In genomic region chr4:127509155-127509554, GRCh38 we compare ENCODE assay signal across 22 cellular contexts.
DNase-seq lines count a peak whose midpoint lies in the region; ATAC-seq, FAIRE-seq and TF ChIP-seq lines count a peak whose summit lies in the region.
"Had no signal": no experiment of that assay in that cellular context is flagged by ENCODE, and none has a peak within 500 bp of the region (broad histone marks: within the 10 kb centered on the region; RNA-seq: fewer than 3 reads in every experiment).

No MANE protein-coding gene starts in this region.

- no peak overlapping the region for H3K23ac ChIP-seq in mesenchymal stem cell (ENCODE audit: low read length in 2 of 2)

- in situ Hi-C loops in GM23248 (cut with MboI), result no loop called here

- no peak overlapping the region for H2BK120ac ChIP-seq in mesenchymal stem cell (ENCODE audit: low read depth, low read length)

- H3K4me3 ChIP-seq in GM23248, result no peak overlapping the region
- no peak overlapping the region for H3K4me3 ChIP-seq in astrocyte (ENCODE audit: insufficient read depth, low read depth, low read length)
- no peak overlapping the region for H3K4me3 ChIP-seq in fibroblast of lung (replicated peaks in 1 of 4; ENCODE audit: control extremely low read depth in 1 of 4, insufficient read depth in 1 of 4, low read depth in 3 of 4, low read length in 4 of 4)
- H3K4me3 ChIP-seq in mesenchymal stem cell (ENCODE audit: insufficient read depth in 1 of 2, low read depth in 1 of 2, low read length in 2 of 2), result no peak overlapping the region
- H3K4me3 ChIP-seq in psoas muscle, result no peak overlapping the region

- H3K79me2 ChIP-seq in GM23248 (ENCODE audit: insufficient read depth) (no peaks in the 10 kb centered on the region), astrocyte (ENCODE audit: insufficient read depth, low read length) (no peaks in the 10 kb centered on the region), fibroblast of lung (ENCODE audit: control insufficient read depth, insufficient read depth, low read length) (no peaks in the 10 kb centered on the region)

- H3K4me1 ChIP-seq in GM23248 (ENCODE audit: insufficient read depth) (peaks cover 6% of the 10 kb centered on the region; the same call in 1 of the 2 replicates), astrocyte (ENCODE audit: insufficient read depth, low read length) (peaks cover 8% of the 10 kb centered on the region), fibroblast of lung (ENCODE audit: control insufficient read depth, extremely low read depth, insufficient read depth, low read length) (peaks cover 4% of the 10 kb centered on the region), mesenchymal stem cell (ENCODE audit: control insufficient read depth, insufficient read depth, low read depth, low read length) (no peaks in the 10 kb centered on the region), psoas muscle (no peaks in the 10 kb centered on the region)

- H3K27ac Mint-ChIP-seq in astrocyte (ENCODE audit: unreplicated experiment), result no peak overlapping the region
- H3K27ac Mint-ChIP-seq in activated naive CD4-positive, alpha-beta T cell treated with anti-CD3 and anti-CD28 coated beads, Interleukin-2, amount 10 ng/mL, durations not matched to agents 7 days and 5 days, result no peak overlapping the region
- H3K27ac Mint-ChIP-seq: B cell; CD4-positive, CD25-positive, alpha-beta regulatory T cell had no signal

- no peak overlapping the region for H3K27ac ChIP-seq in GM23248
- no peak overlapping the region for H3K27ac ChIP-seq in astrocyte (ENCODE audit: low read depth, low read length)
- H3K27ac ChIP-seq in fibroblast of lung (ENCODE audit: insufficient read depth, low read length), result no peak overlapping the region
- no peak overlapping the region for H3K27ac ChIP-seq in mesenchymal stem cell (ENCODE audit: low read length, poor library complexity, severe bottlenecking)
- no peak overlapping the region for H3K27ac ChIP-seq in psoas muscle

- H3K4me2 ChIP-seq in GM23248 (ENCODE audit: unreplicated experiment) (no peak overlapping the region), astrocyte (ENCODE audit: low read length) (no peak overlapping the region), fibroblast of lung (ENCODE audit: extremely low read depth, insufficient read depth, low read length) (no peak overlapping the region), mesenchymal stem cell (ENCODE audit: low read length, poor library complexity, severe bottlenecking) (no peak overlapping the region)

- H3K9ac ChIP-seq in GM23248 (no peak overlapping the region), astrocyte (ENCODE audit: low read length) (no peak overlapping the region), fibroblast of lung (ENCODE audit: insufficient read depth, low read length) (no peak overlapping the region), mesenchymal stem cell (ENCODE audit: low read length) (peak overlapping the region; percentile 20)

- H3K27me3 ChIP-seq in GM23248 (replicated peaks; ENCODE audit: insufficient read depth) (no peaks in the 10 kb centered on the region), astrocyte (ENCODE audit: insufficient read depth, low read length) (no peaks in the 10 kb centered on the region), fibroblast of lung (ENCODE audit: control insufficient read depth, insufficient read depth, low read length) (no peaks in the 10 kb centered on the region), mesenchymal stem cell (ENCODE audit: control insufficient read depth in 1 of 2, insufficient read depth in 1 of 2, low read length in 2 of 2) (no peaks in the 10 kb centered on the region), psoas muscle (ENCODE audit: insufficient read depth in 3 of 3, low read length in 2 of 3) (no peaks in the 10 kb centered on the region)

- no peak overlapping the region for H3K14ac ChIP-seq in mesenchymal stem cell (ENCODE audit: low read length in 2 of 2)

- H3K36me3 ChIP-seq in GM23248 (ENCODE audit: low read depth) (no peaks in the 10 kb centered on the region), astrocyte (ENCODE audit: insufficient read depth, low read length) (no peaks in the 10 kb centered on the region), fibroblast of lung (ENCODE audit: control insufficient read depth, insufficient read depth, low read length) (no peaks in the 10 kb centered on the region), mesenchymal stem cell (ENCODE audit: control insufficient read depth in 1 of 2, insufficient read depth in 2 of 2, low read depth in 1 of 2, low read length in 2 of 2) (no peaks in the 10 kb centered on the region), psoas muscle (ENCODE audit: insufficient read depth in 1 of 2, low read depth in 1 of 2) (no peaks in the 10 kb centered on the region)

- H3K9me3 ChIP-seq in GM23248 (ENCODE audit: low read depth) (no peaks in the 10 kb centered on the region), astrocyte (ENCODE audit: insufficient read depth, low read depth, low read length) (no peaks in the 10 kb centered on the region), fibroblast of lung (ENCODE audit: control insufficient read depth, insufficient read depth, low read depth, low read length) (no peaks in the 10 kb centered on the region), mesenchymal stem cell (ENCODE audit: control insufficient read depth, low read length) (no peaks in the 10 kb centered on the region), psoas muscle (no peaks in the 10 kb centered on the region)

- H2BK12ac ChIP-seq in mesenchymal stem cell (ENCODE audit: low read length in 2 of 2), result no peak overlapping the region

- H4K91ac ChIP-seq in mesenchymal stem cell (ENCODE audit: low read length), result no peak overlapping the region

- no peak overlapping the region for H3K4me3 Mint-ChIP-seq in astrocyte (ENCODE audit: unreplicated experiment)
- H3K4me3 Mint-ChIP-seq in activated naive CD4-positive, alpha-beta T cell treated with anti-CD3 and anti-CD28 coated beads, Interleukin-2, amount 10 ng/mL, durations not matched to agents 7 days and 5 days, result no peak overlapping the region
- H3K4me3 Mint-ChIP-seq: B cell; CD4-positive, CD25-positive, alpha-beta regulatory T cell had no signal

- no peak for TF ChIP-seq CTCF in astrocyte (IDR thresholded peaks at IDR 0.05; ENCODE audit: insufficient read depth, low read depth, low read length)
- TF ChIP-seq CTCF in fibroblast of lung (conservative IDR thresholded peaks at IDR 0.05 in 1 of 2, IDR thresholded peaks at IDR 0.05 in 1 of 2; ENCODE audit: low read depth in 1 of 2, low read length in 2 of 2), result no peak
- TF ChIP-seq CTCF in psoas muscle (IDR thresholded peaks at IDR 0.05), result no peak

- H2BK5ac ChIP-seq in mesenchymal stem cell (ENCODE audit: low read depth, low read length, poor library complexity, severe bottlenecking), result no peak overlapping the region

- H3F3A ChIP-seq in GM23248 (ENCODE audit: insufficient read depth), result no peaks in the 10 kb centered on the region

- no peaks in the 10 kb centered on the region for H4K20me1 ChIP-seq in GM23248 (ENCODE audit: insufficient read depth)
- H4K20me1 ChIP-seq in astrocyte (ENCODE audit: insufficient read depth, low read length), result no peaks in the 10 kb centered on the region
- no peaks in the 10 kb centered on the region for H4K20me1 ChIP-seq in fibroblast of lung (ENCODE audit: control insufficient read depth, extremely low read depth, insufficient read depth, low read length)

- intact Hi-C loops in psoas muscle (cut with DNase I), result no loop called here

- no peak overlapping the region for H2AFZ ChIP-seq in GM23248
- H2AFZ ChIP-seq in astrocyte (ENCODE audit: low read depth, low read length), result no peak overlapping the region
- H2AFZ ChIP-seq in fibroblast of lung (ENCODE audit: low read length), result no peak overlapping the region
- no peak overlapping the region for H2AFZ ChIP-seq in mesenchymal stem cell (ENCODE audit: low read depth, low read length)

- peak; percentile 8 for DNase-seq in GM23248
- DNase-seq in astrocyte (ENCODE audit: low read depth), result peak; percentile 21
- DNase-seq in fibroblast of lung (ENCODE audit: low read depth in 2 of 2), result peak; percentile 41 to 93
- DNase-seq in mesenchymal stem cell, result no peak
- DNase-seq in psoas muscle, result no peak
- no peak for DNase-seq in glomerular visceral epithelial cell (ENCODE audit: extremely low spot score)
- no peak for DNase-seq in activated naive CD4-positive, alpha-beta T cell treated with anti-CD3 and anti-CD28 coated beads, Interleukin-2, amount 10 ng/mL, durations not matched to agents 7 days and 5 days
- DNase-seq: CD4-positive, CD25-positive, alpha-beta regulatory T cell; COR-L47; DMS79; Karpas-422; NCI-H1694; NCI-H2081; NCI-H2171; NCI-H345; NCI-H524; NCI-H774; SIG-M5 had no signal

- H4K8ac ChIP-seq in mesenchymal stem cell (ENCODE audit: low read length), result no peak overlapping the region

- H3K9me2 ChIP-seq in GM23248 (ENCODE audit: insufficient read depth), result no peaks in the 10 kb centered on the region

- no peak for FAIRE-seq in astrocyte (lab: Jason Lieb, UNC)
- FAIRE-seq: GM12891 had no signal

- H3K4ac ChIP-seq in mesenchymal stem cell (ENCODE audit: low read depth in 1 of 2, low read length in 2 of 2), result no peak overlapping the region

- ATAC-seq in psoas muscle, result no peak
- ATAC-seq in GM21526 (IDR thresholded peaks at IDR 0.05; ENCODE audit: low FRiP score, unreplicated experiment), result no peak
- ATAC-seq: Panc1 had no signal

- H3K79me1 ChIP-seq in mesenchymal stem cell (replicated peaks; ENCODE audit: low read length, poor library complexity, severe bottlenecking), result no peaks in the 10 kb centered on the region

- H3K18ac ChIP-seq in mesenchymal stem cell (ENCODE audit: low read depth in 1 of 2, low read length in 2 of 2), result no peak overlapping the region

- H3K36me3 Mint-ChIP-seq in astrocyte (ENCODE audit: low read depth, unreplicated experiment), result no peaks in the 10 kb centered on the region
- no peaks in the 10 kb centered on the region for H3K36me3 Mint-ChIP-seq in activated naive CD4-positive, alpha-beta T cell treated with anti-CD3 and anti-CD28 coated beads, Interleukin-2, amount 10 ng/mL, durations not matched to agents 7 days and 5 days
- H3K36me3 Mint-ChIP-seq: CD4-positive, CD25-positive, alpha-beta regulatory T cell had no signal

- peaks cover 4% of the 10 kb centered on the region for H3K4me1 Mint-ChIP-seq in astrocyte (ENCODE audit: low read depth, unreplicated experiment)
- H3K4me1 Mint-ChIP-seq in activated naive CD4-positive, alpha-beta T cell treated with anti-CD3 and anti-CD28 coated beads, Interleukin-2, amount 10 ng/mL, durations not matched to agents 7 days and 5 days, result no peaks in the 10 kb centered on the region
- H3K4me1 Mint-ChIP-seq: B cell; CD4-positive, CD25-positive, alpha-beta regulatory T cell had no signal

- no peaks in the 10 kb centered on the region for H3K9me3 Mint-ChIP-seq in astrocyte (ENCODE audit: unreplicated experiment)
- no peaks in the 10 kb centered on the region for H3K9me3 Mint-ChIP-seq in activated naive CD4-positive, alpha-beta T cell treated with anti-CD3 and anti-CD28 coated beads, Interleukin-2, amount 10 ng/mL, durations not matched to agents 7 days and 5 days

- no peaks in the 10 kb centered on the region for H3K27me3 Mint-ChIP-seq in astrocyte (ENCODE audit: low read depth, unreplicated experiment)
- H3K27me3 Mint-ChIP-seq in activated naive CD4-positive, alpha-beta T cell treated with anti-CD3 and anti-CD28 coated beads, Interleukin-2, amount 10 ng/mL, durations not matched to agents 7 days and 5 days, result no peaks in the 10 kb centered on the region
- H3K27me3 Mint-ChIP-seq: B cell; CD4-positive, CD25-positive, alpha-beta regulatory T cell had no signal

- WGBS in GM23248 (ENCODE audit: low coverage in 1 of 2, low lambda C conversion rate in 2 of 2, missing lambda C conversion rate in 2 of 2), 2 experiments, result 86 to 94% methylated on average over 1 of the region's 1 CpG
- 70% methylated on average over 1 of the region's 1 CpG for WGBS in mesenchymal stem cell
- WGBS in psoas muscle, 3 donors, result 62 to 96% (median 72%) methylated on average over 1 of the region's 1 CpG

- no peak overlapping the region for H2BK15ac ChIP-seq in mesenchymal stem cell (ENCODE audit: low read depth, poor library complexity, severe bottlenecking)

- CTCF ChIA-PET in activated naive CD4-positive, alpha-beta T cell treated with anti-CD3 and anti-CD28 coated beads, Interleukin-2, amount 10 ng/mL, durations not matched to agents 7 days and 5 days (lab: Charles Lee), result no interaction called here

- H2AK5ac ChIP-seq in mesenchymal stem cell (ENCODE audit: low read length, severe bottlenecking), result no peak overlapping the region

Comparison
In these comparisons a context has a peak if more than half of its experiments do, and no peak if none do; other contexts are left out.
1. DNase-seq: peak in GM23248 (single experiment), astrocyte (single experiment) and fibroblast of lung (2 of 2); none in mesenchymal stem cell (single experiment), psoas muscle (0 of 2), glomerular visceral epithelial cell (single experiment) and activated naive CD4-positive, alpha-beta T cell treated with anti-CD3 and anti-CD28 coated beads, Interleukin-2, amount 10 ng/mL, durations not matched to agents 7 days and 5 days (single experiment).